Comparison of ENCODE assay signal across 8 cellular contexts in the genomic region with DNA sequence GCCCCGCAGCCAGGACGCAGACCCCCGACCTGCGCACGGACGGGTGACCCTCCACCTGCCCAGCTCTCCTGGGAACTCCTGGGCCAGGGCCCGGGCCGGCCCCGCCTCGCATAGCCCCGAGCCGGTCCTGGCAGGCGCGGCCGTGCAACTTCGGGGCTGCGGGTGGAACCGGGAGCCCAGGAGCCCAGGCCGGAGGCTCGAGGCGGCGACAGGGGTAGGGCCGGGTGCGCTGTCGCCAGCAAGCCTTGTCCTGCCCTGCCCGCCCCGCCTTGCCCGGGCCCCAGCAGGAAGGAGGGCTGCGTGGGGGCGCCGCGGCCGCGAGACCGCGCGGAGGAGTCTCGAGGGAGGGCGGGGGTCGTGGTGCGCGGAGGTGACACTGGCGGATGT. TPM values are rescaled to one million over a fixed set of nuclear protein-coding genes. Genes with fewer than 3 reads are reported as not detected.
A peak's percentile ranks its signal among the peaks of the same experiment; 100 is the strongest.
DNase-seq lines count a peak whose midpoint lies in the region; ATAC-seq, FAIRE-seq and TF ChIP-seq lines count a peak whose summit lies in the region.

No MANE protein-coding gene starts in this region.

- intact Hi-C loops in mucosa of descending colon (cut with DNase I, micrococcal nuclease) = no loop called here

- H3K4me1 ChIP-seq in mucosa of descending colon (ENCODE audit: low read depth) = peaks cover 14% of the 10 kb centered on the region

- TF ChIP-seq CTCF in choroid plexus epithelial cell (conservative IDR thresholded peaks at IDR 0.05; ENCODE audit: low read depth, low read length) (no peak), mucosa of descending colon (IDR thresholded peaks at IDR 0.05) (no peak)

- peak; percentile 59 for ATAC-seq in mucosa of descending colon
- no peak for ATAC-seq in GM21528 (IDR thresholded peaks at IDR 0.05; ENCODE audit: low FRiP score, unreplicated experiment)
- no peak for ATAC-seq in HG03432 (IDR thresholded peaks at IDR 0.05; ENCODE audit: unreplicated experiment)

- no peaks in the 10 kb centered on the region for H3K9me3 ChIP-seq in mucosa of descending colon

- DNase-seq in GM19239 (ENCODE audit: insufficient read length, low spot score) (no peak), HTR-8/SVneo (ENCODE audit: insufficient read length, low spot score) (peak; percentile 33), choroid plexus epithelial cell (ENCODE audit: low read depth) (no peak), mucosa of descending colon (no peak), foreskin melanocyte (no peak), SIG-M5 (lab: John Stamatoyannopoulos, UW) (no peak)

- no peaks in the 10 kb centered on the region for H3K36me3 ChIP-seq in mucosa of descending colon (ENCODE audit: low read depth)

- FAIRE-seq in GM19239 (lab: Jason Lieb, UNC) (peak; percentile 42), HTR-8/SVneo (lab: Jason Lieb, UNC) (no peak)

- peak overlapping the region; percentile 87 for H3K4me3 ChIP-seq in choroid plexus epithelial cell (ENCODE audit: low read depth, low read length)
- peak overlapping the region; percentile 71 for H3K4me3 ChIP-seq in mucosa of descending colon

RNA-seq across cellular contexts. Expression of a gene that starts 0.4 kb away (rescaled TPM):
- total RNA-seq in mucosa of descending colon = 10 to 100 TPM; 16.4 to 26.5 (median 25.1) TPM

RNA-seq across cellular contexts. Expression of a gene that starts 11.2 kb away (rescaled TPM):
- 1 to 10 TPM in 1 of 3 donors, under 1 TPM in 2; 0.67 to 3.1 (median 0.75) TPM for total RNA-seq in mucosa of descending colon
